1 cellular context compared by ENCODE assay signal in genomic region chr2:96218508-96219131, GRCh38.
TF ChIP-seq lines count a peak whose summit lies in the region.

No MANE protein-coding gene starts in this region.

TF ChIP-seq in GM23338, 12 proteins besides CTCF, POLR2A, EP300 and RAD21 (continued from another document):
- TF ChIP-seq ZNF462 (CRISPR knock-in tag; IDR thresholded peaks at IDR 0.05) (no peak), STAT1 (IDR thresholded peaks at IDR 0.05; ENCODE audit: unreplicated experiment) (no peak), CREB1 (CRISPR knock-in tag; IDR thresholded peaks at IDR 0.05; ENCODE audit: low read depth) (no peak), NANOG (IDR thresholded peaks at IDR 0.05; ENCODE audit: borderline replicate concordance) (no peak), ETS1 (IDR thresholded peaks at IDR 0.05) (no peak), ZNF114 (CRISPR knock-in tag; IDR thresholded peaks at IDR 0.05) (no peak), JUNB (IDR thresholded peaks at IDR 0.05; ENCODE audit: unreplicated experiment) (no peak), EZH2 (IDR thresholded peaks at IDR 0.05; ENCODE audit: low read depth, unreplicated experiment) (no peak), ZNF331 (CRISPR knock-in tag; IDR thresholded peaks at IDR 0.05; ENCODE audit: low read depth) (no peak), EZH2phosphoT487 (IDR thresholded peaks at IDR 0.05; ENCODE audit: unreplicated experiment) (no peak)
TF ChIP-seq in GM23338: peak in this region for 0.
